In genomic region chr6:149438855-149439254, GRCh38 we compare ENCODE assay signal across 2 cellular contexts.
TF ChIP-seq lines count a peak whose summit lies in the region.

No MANE protein-coding gene starts in this region.

TF ChIP-seq in SK-N-SH, 30 proteins besides CTCF, POLR2A, EP300 and RAD21 (continued from another document):
- TF ChIP-seq ZBTB33 (IDR thresholded peaks at IDR 0.05; ENCODE audit: borderline replicate concordance, low read depth) (no peak), PBX3 (IDR thresholded peaks at IDR 0.05) (no peak), MEF2A (IDR thresholded peaks at IDR 0.05; ENCODE audit: borderline replicate concordance, low read depth) (no peak), GATA2 (CRISPR knock-in tag; IDR thresholded peaks at IDR 0.05) (no peak), MXI1 (IDR thresholded peaks at IDR 0.05; ENCODE audit: low read depth, low read length) (no peak), RXRA (IDR thresholded peaks at IDR 0.05; ENCODE audit: borderline replicate concordance, low read depth) (no peak), REST (IDR thresholded peaks at IDR 0.05; ENCODE audit: low read depth, low read length) (no peak)
TF ChIP-seq in SK-N-SH: peak in this region for 0.

TF ChIP-seq in SK-N-SH treated with all-trans-retinoic acid at 6 μM for 48 hours, 23 proteins besides CTCF, POLR2A, EP300 and RAD21 (continued from another document):
- no peak for TF ChIP-seq POU6F1 (CRISPR knock-in tag; IDR thresholded peaks at IDR 0.05; ENCODE audit: borderline replicate concordance, low read depth)
